In genomic region chr5:33474004-33474403, GRCh38 we compare ENCODE assay signal across 29 cellular contexts.
"Had no signal": no experiment of that assay in that cellular context is flagged by ENCODE, and none has a peak within 500 bp of the region (broad histone marks: within the 10 kb centered on the region; RNA-seq: fewer than 3 reads in every experiment).

No MANE protein-coding gene starts in this region.

- H3K27ac ChIP-seq: adrenal gland, breast epithelium, coronary artery, SJSA1, VCaP had no signal

- H3K36me3 ChIP-seq: breast epithelium had no signal

- H3K27me3 ChIP-seq: adrenal gland, breast epithelium, MG63, SJSA1 had no signal

- DNase-seq: activated CD4-positive, alpha-beta memory T cell treated with anti-CD3 and anti-CD28 coated beads, Interleukin-2, amount 10 ng/mL, durations not matched to agents 7 days and 5 days; activated CD4-positive, alpha-beta T cell treated with anti-CD3 and anti-CD28 coated beads for 36 hours; activated CD4-positive, alpha-beta T cell treated with anti-CD3 and anti-CD28 coated beads, Interleukin-2, amount 50 U/mL, for 1 hour; activated gamma-delta T cell; activated naive CD4-positive, alpha-beta T cell treated with anti-CD3 and anti-CD28 coated beads, Interleukin-2, amount 10 ng/mL, durations not matched to agents 7 days and 5 days; activated naive CD8-positive, alpha-beta T cell treated with anti-CD3 and anti-CD28 coated beads, Interleukin-2, amount 10 ng/mL, durations not matched to agents 7 days and 5 days; activated T-cell treated with anti-CD3 and anti-CD28 coated beads for 4 hours; activated T-cell treated with anti-CD3 and anti-CD28 coated beads, Interleukin-2, amount 50 U/mL, for 48 hours; adrenal gland; anterior cingulate cortex; caudate nucleus; MG63; NCI-H1092; NCI-H1417 treated with DMSO at 0.1 percent for 48 hours; NCI-H1694; NCI-H2029; NCI-H2107; NCI-H345; NCI-H510A treated with DMSO at 0.1 percent for 48 hours; NCI-H69; PC-3; SHP77 had no signal

- H3K9me3 ChIP-seq: adrenal gland, breast epithelium, MG63, SJSA1 had no signal

- H3K4me1 ChIP-seq: adrenal gland, breast epithelium, SJSA1 had no signal

- FAIRE-seq: RCC 7860 had no signal

- H3K4me3 ChIP-seq: adrenal gland, breast epithelium, coronary artery, MG63, SJSA1 had no signal

- ATAC-seq: activated CD4-positive, alpha-beta T cell treated with anti-CD3 and anti-CD28 coated beads for 36 hours; activated T-helper 17 cell treated with anti-CD3 and anti-CD28 coated beads, Interleukin-2, amount 50 U/mL, for 72 hours; PC-3; SK-N-SH treated with all-trans-retinoic acid at 6 μM for 48 hours had no signal
